8 cellular contexts compared by ENCODE assay signal in genomic region chr18:51537487-51537886, GRCh38.
DNase-seq lines count a peak whose midpoint lies in the region; ATAC-seq and TF ChIP-seq lines count a peak whose summit lies in the region.

No MANE protein-coding gene starts in this region.

- peak; percentile 56 for DNase-seq in COR-L47 (lab: John Stamatoyannopoulos, UW)
- peak; percentile 91 for DNase-seq in MM.1S
- DNase-seq in iPS-NIHi7 (ENCODE audit: extremely low spot score) = peak; percentile 65
- no peak for DNase-seq in NOMO-1 treated with dmso at 0.1 percent for 144 hours (lab: John Stamatoyannopoulos, UW; ENCODE audit: unreplicated experiment)
- no peak for DNase-seq in NCI-H2107 (lab: John Stamatoyannopoulos, UW)
- DNase-seq in sigmoid colon = no peak

- no peaks in the 10 kb centered on the region for H3K36me3 ChIP-seq in MM.1S (replicated peaks; ENCODE audit: insufficient read depth, low read length)
- no peaks in the 10 kb centered on the region for H3K36me3 ChIP-seq in sigmoid colon

- peak; percentile 81 for ATAC-seq in GM21447 (IDR thresholded peaks at IDR 0.05; ENCODE audit: unreplicated experiment)

- H2AFZ ChIP-seq in MM.1S (ENCODE audit: low read length) = peak overlapping the region; percentile 67

- no peak for TF ChIP-seq EP300 in sigmoid colon (IDR thresholded peaks at IDR 0.05)

- H3K4me1 ChIP-seq in MM.1S (ENCODE audit: low read length) = peaks cover 8% of the 10 kb centered on the region
- H3K4me1 ChIP-seq in sigmoid colon = no peaks in the 10 kb centered on the region

- no peak for TF ChIP-seq POLR2A in sigmoid colon (IDR thresholded peaks at IDR 0.05)

- no peaks in the 10 kb centered on the region for H3K79me2 ChIP-seq in MM.1S (ENCODE audit: low read length)

- 10 to 11% methylated on average over 6 of the region's 6 CpGs for WGBS in sigmoid colon, 2 donors

- H3K4me3 ChIP-seq in MM.1S (ENCODE audit: low read length) (peak overlapping the region; percentile 27; the same call in 1 of the 2 replicates), sigmoid colon (no peak overlapping the region)

- TF ChIP-seq CTCF in MM.1S (IDR thresholded peaks at IDR 0.05; ENCODE audit: low read length) = peak; percentile 81
- TF ChIP-seq CTCF in VCaP (conservative IDR thresholded peaks at IDR 0.05) = peak; percentile 80
- TF ChIP-seq CTCF in sigmoid colon (IDR thresholded peaks at IDR 0.05) = no peak

- H3K9me3 ChIP-seq in MM.1S (replicated peaks; ENCODE audit: insufficient read depth, low read length) (no peaks in the 10 kb centered on the region), sigmoid colon (no peaks in the 10 kb centered on the region)

- no peak overlapping the region for H3K27ac ChIP-seq in MM.1S (ENCODE audit: low read length)
- peak overlapping the region; percentile 25; the same call in 1 of the 2 replicates for H3K27ac ChIP-seq in VCaP
- no peak overlapping the region for H3K27ac ChIP-seq in sigmoid colon

- H3K9me2 ChIP-seq in MM.1S (replicated peaks; ENCODE audit: insufficient read depth, low read length) = no peaks in the 10 kb centered on the region

- peak overlapping the region; percentile 67 for H3K4me2 ChIP-seq in MM.1S (ENCODE audit: low read depth, low read length)

- H3K9ac ChIP-seq in MM.1S (ENCODE audit: low read length) = 0 out of 2 replicates have a peak overlapping the region, but pooled peaks have one; percentile 25

- no peaks in the 10 kb centered on the region for H4K20me1 ChIP-seq in MM.1S (ENCODE audit: insufficient read depth, low read length)

- no peaks in the 10 kb centered on the region for H3F3A ChIP-seq in MM.1S (ENCODE audit: insufficient read depth, low read length)

- intact Hi-C loops in sigmoid colon (cut with DNase I) = no loop called here

- H3K27me3 ChIP-seq in MM.1S (replicated peaks; ENCODE audit: insufficient read depth, low read length) (no peaks in the 10 kb centered on the region), sigmoid colon (no peaks in the 10 kb centered on the region)

Comparison
In these comparisons a context has a peak if more than half of its experiments do, and no peak if none do; other contexts are left out.
1. DNase-seq: peak in COR-L47 (single experiment), MM.1S (single experiment) and iPS-NIHi7 (single experiment); none in NOMO-1 treated with dmso at 0.1 percent for 144 hours (single experiment), NCI-H2107 (single experiment) and sigmoid colon (single experiment).
2. CTCF ChIP-seq: peak in MM.1S (single experiment) and VCaP (single experiment); none in sigmoid colon (0 of 4).